ENCODE assay signal across 1 cellular context in genomic region chr2:74862268-74862964, GRCh38.
TF ChIP-seq lines count a peak whose summit lies in the region.

No MANE protein-coding gene starts in this region.

TF ChIP-seq in GM23338, 12 proteins besides CTCF, POLR2A, EP300 and RAD21 (continued from another document):
- TF ChIP-seq, protein P1, sequence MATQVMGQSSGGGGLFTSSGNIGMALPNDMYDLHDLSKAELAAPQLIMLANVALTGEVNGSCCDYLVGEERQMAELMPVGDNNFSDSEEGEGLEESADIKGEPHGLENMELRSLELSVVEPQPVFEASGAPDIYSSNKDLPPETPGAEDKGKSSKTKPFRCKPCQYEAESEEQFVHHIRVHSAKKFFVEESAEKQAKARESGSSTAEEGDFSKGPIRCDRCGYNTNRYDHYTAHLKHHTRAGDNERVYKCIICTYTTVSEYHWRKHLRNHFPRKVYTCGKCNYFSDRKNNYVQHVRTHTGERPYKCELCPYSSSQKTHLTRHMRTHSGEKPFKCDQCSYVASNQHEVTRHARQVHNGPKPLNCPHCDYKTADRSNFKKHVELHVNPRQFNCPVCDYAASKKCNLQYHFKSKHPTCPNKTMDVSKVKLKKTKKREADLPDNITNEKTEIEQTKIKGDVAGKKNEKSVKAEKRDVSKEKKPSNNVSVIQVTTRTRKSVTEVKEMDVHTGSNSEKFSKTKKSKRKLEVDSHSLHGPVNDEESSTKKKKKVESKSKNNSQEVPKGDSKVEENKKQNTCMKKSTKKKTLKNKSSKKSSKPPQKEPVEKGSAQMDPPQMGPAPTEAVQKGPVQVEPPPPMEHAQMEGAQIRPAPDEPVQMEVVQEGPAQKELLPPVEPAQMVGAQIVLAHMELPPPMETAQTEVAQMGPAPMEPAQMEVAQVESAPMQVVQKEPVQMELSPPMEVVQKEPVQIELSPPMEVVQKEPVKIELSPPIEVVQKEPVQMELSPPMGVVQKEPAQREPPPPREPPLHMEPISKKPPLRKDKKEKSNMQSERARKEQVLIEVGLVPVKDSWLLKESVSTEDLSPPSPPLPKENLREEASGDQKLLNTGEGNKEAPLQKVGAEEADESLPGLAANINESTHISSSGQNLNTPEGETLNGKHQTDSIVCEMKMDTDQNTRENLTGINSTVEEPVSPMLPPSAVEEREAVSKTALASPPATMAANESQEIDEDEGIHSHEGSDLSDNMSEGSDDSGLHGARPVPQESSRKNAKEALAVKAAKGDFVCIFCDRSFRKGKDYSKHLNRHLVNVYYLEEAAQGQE (IDR thresholded peaks at IDR 0.05; ENCODE audit: unreplicated experiment), result no peak
- TF ChIP-seq ZNF114 (CRISPR knock-in tag; IDR thresholded peaks at IDR 0.05), result no peak
- TF ChIP-seq STAT1 (IDR thresholded peaks at IDR 0.05; ENCODE audit: unreplicated experiment), result no peak
- TF ChIP-seq CREB1 (CRISPR knock-in tag; IDR thresholded peaks at IDR 0.05; ENCODE audit: low read depth), result no peak
- TF ChIP-seq POLR2AphosphoS5 (IDR thresholded peaks at IDR 0.05; ENCODE audit: low read depth), result no peak
- no peak for TF ChIP-seq JUNB (IDR thresholded peaks at IDR 0.05; ENCODE audit: unreplicated experiment)
- no peak for TF ChIP-seq EZH2 (IDR thresholded peaks at IDR 0.05; ENCODE audit: low read depth, unreplicated experiment)
- TF ChIP-seq ZNF462 (CRISPR knock-in tag; IDR thresholded peaks at IDR 0.05), result no peak
- no peak for TF ChIP-seq NANOG (IDR thresholded peaks at IDR 0.05; ENCODE audit: borderline replicate concordance)
